Comparison of ENCODE assay signal across 8 cellular contexts in genomic region chr20:63738687-63739128, GRCh38. TPM values are rescaled to one million over a fixed set of nuclear protein-coding genes. Genes with fewer than 3 reads are reported as not detected.
DNase-seq lines count a peak whose midpoint lies in the region; ATAC-seq and TF ChIP-seq lines count a peak whose summit lies in the region.
"Had no signal": no experiment of that assay in that cellular context is flagged by ENCODE, and none has a peak within 500 bp of the region (broad histone marks: within the 10 kb centered on the region; RNA-seq: fewer than 3 reads in every experiment).

No MANE protein-coding gene starts in this region.

- no peak overlapping the region for H3K14ac ChIP-seq in H9 (ENCODE audit: insufficient read depth, low read length)

- H3K79me2 ChIP-seq in H9 (ENCODE audit: insufficient read depth, low read length): no peaks in the 10 kb centered on the region

- H3K36me3 Mint-ChIP-seq in H9 (ENCODE audit: insufficient read depth in 1 of 3, low read depth in 3 of 3): peaks cover 5 to 19% (median 13%) of the 10 kb centered on the region in 3 experiments; a peak in 6 of 7 replicates
- H3K36me3 Mint-ChIP-seq in naive thymus-derived CD8-positive, alpha-beta T cell: peaks cover 0 to 18% (median 0%) of the 10 kb centered on the region in 3 donors

- no peak overlapping the region for H4K91ac ChIP-seq in H9 (ENCODE audit: insufficient read length, low read depth, low read length)

- H3K4me1 ChIP-seq in H9 (ENCODE audit: insufficient read depth, low read length): no peaks in the 10 kb centered on the region

- H3K79me1 ChIP-seq in H9 (ENCODE audit: insufficient read depth, low read depth, low read length, poor library complexity, severe bottlenecking): no peaks in the 10 kb centered on the region

- H3K27me3 ChIP-seq in H9 (ENCODE audit: insufficient read depth, low read length): no peaks in the 10 kb centered on the region

- no peak overlapping the region for H3K9ac ChIP-seq in H9 (ENCODE audit: extremely low read depth, insufficient read length, low read length)

- H3K27ac ChIP-seq in H9 (ENCODE audit: insufficient read length, low read depth, low read length): no peak overlapping the region

- peaks cover 9% of the 10 kb centered on the region for H3K23me2 ChIP-seq in H9 (ENCODE audit: insufficient read length, low read depth, low read length, poor library complexity, severe bottlenecking)

- H3K56ac ChIP-seq in H9 (ENCODE audit: insufficient read length, low read depth, low read length): no peak overlapping the region

- H2AFZ ChIP-seq in H9 (ENCODE audit: low read length): no peak overlapping the region

- no peak overlapping the region for H3K27ac Mint-ChIP-seq in H9
- peak overlapping the region in 5 of 10 donors; percentile 27 to 67 (median 52) for H3K27ac Mint-ChIP-seq in naive thymus-derived CD8-positive, alpha-beta T cell

- no peak overlapping the region for H2AK5ac ChIP-seq in H9 (ENCODE audit: insufficient read length, low read length)

- H3K4ac ChIP-seq in H9 (ENCODE audit: low read depth, low read length): no peak overlapping the region

- no peaks in the 10 kb centered on the region; the same call in 1 of the 2 replicates for H3K27me3 Mint-ChIP-seq in H9 (ENCODE audit: low read depth)
- no peaks in the 10 kb centered on the region for H3K27me3 Mint-ChIP-seq in naive thymus-derived CD8-positive, alpha-beta T cell

- DNase-seq in H9 (peak; percentile 79), T-helper 9 cell (peak; percentile 34), epithelial cell of proximal tubule (ENCODE audit: low read depth) (no peak), NCI-H1694 (lab: John Stamatoyannopoulos, UW) (no peak)
- DNase-seq in naive thymus-derived CD8-positive, alpha-beta T cell: peak in 6 of 10 donors; percentile 26 to 53 (median 45)

- peak overlapping the region; percentile 14 to 17; a peak in 2 of 5 replicates for H3K4me3 Mint-ChIP-seq in H9
- peak overlapping the region in 9 of 10 donors; percentile 14 to 95 (median 66) for H3K4me3 Mint-ChIP-seq in naive thymus-derived CD8-positive, alpha-beta T cell

- H2BK20ac ChIP-seq in H9 (ENCODE audit: low read depth, low read length, poor library complexity, severe bottlenecking): no peak overlapping the region

- no peak for ATAC-seq in naive thymus-derived CD8-positive, alpha-beta T cell
- ATAC-seq in HG02884 (IDR thresholded peaks at IDR 0.05; ENCODE audit: unreplicated experiment) (no peak), GM19351 (IDR thresholded peaks at IDR 0.05; ENCODE audit: unreplicated experiment) (no peak)

- H4K5ac ChIP-seq in H9 (ENCODE audit: insufficient read length, low read depth, low read length): no peak overlapping the region

- peak overlapping the region; percentile 38 for H3K4me3 ChIP-seq in epithelial cell of proximal tubule (ENCODE audit: low read depth, low read length)

- H3K9me3 ChIP-seq in H9 (ENCODE audit: control insufficient read depth, low read depth, low read length): no peaks in the 10 kb centered on the region

- no peak overlapping the region for H3K18ac ChIP-seq in H9 (ENCODE audit: insufficient read length, low read depth, low read length)

- H2BK15ac ChIP-seq in H9 (ENCODE audit: low read depth, low read length): no peak overlapping the region

- H3K4me2 ChIP-seq in H9 (ENCODE audit: insufficient read depth, insufficient read length, low read length): peak overlapping the region; percentile 37

- H4K8ac ChIP-seq in H9 (replicated peaks; ENCODE audit: insufficient read length, low read depth, low read length): no peak overlapping the region

- POLR2A ChIA-PET in naive thymus-derived CD8-positive, alpha-beta T cell (lab: Charles Lee): interaction anchor here (0.6 to 10.0 kb wide), 15 partner anchors 11 to 324 kb away, joined by 3 to 162 read pairs (median 6); partner anchors contain the start of genes ARFRP1, GMEB2, STMN3 and TCEA2

- no peak for TF ChIP-seq CTCF in H9 (conservative IDR thresholded peaks at IDR 0.05)
- no peak for TF ChIP-seq CTCF in epithelial cell of proximal tubule (conservative IDR thresholded peaks at IDR 0.05; ENCODE audit: low read depth, low read length)

- no CpG with 5 or more reads among the region's 26 CpGs for WGBS in H9 (ENCODE audit: extremely low coverage, insufficient read length, low lambda C conversion rate)

- no peaks in the 10 kb centered on the region for H3K9me3 Mint-ChIP-seq in H9
- no peaks in the 10 kb centered on the region for H3K9me3 Mint-ChIP-seq in naive thymus-derived CD8-positive, alpha-beta T cell

- no peaks in the 10 kb centered on the region for H4K20me1 ChIP-seq in H9 (ENCODE audit: control insufficient read depth, insufficient read depth, insufficient read length)

- H2BK5ac ChIP-seq in H9 (ENCODE audit: insufficient read length, low read length): no peak overlapping the region

- no peak overlapping the region for H2BK12ac ChIP-seq in H9 (ENCODE audit: insufficient read length, low read depth, low read length)

- H3K23ac ChIP-seq in H9 (ENCODE audit: insufficient read length, low read depth, low read length): no peak overlapping the region

- no peak overlapping the region for H2BK120ac ChIP-seq in H9 (ENCODE audit: low read depth, low read length, poor library complexity, severe bottlenecking)

- peaks cover 0 to 2% of the 10 kb centered on the region in 2 experiments; a peak in 1 of 4 replicates for H3K4me1 Mint-ChIP-seq in H9
- H3K4me1 Mint-ChIP-seq in naive thymus-derived CD8-positive, alpha-beta T cell: peaks cover 17 to 27% (median 25%) of the 10 kb centered on the region in 4 donors

- no peak overlapping the region for H3T11ph ChIP-seq in H9 (ENCODE audit: low read length)

RNA-seq across cellular contexts. Expression of gene SLC2A4RG, which starts 0.9 kb away (rescaled TPM):
- total RNA-seq in H9 (2021) (37.9 and 43.9 TPM in 2 replicates), epithelial cell of proximal tubule (91.5 and 91.9 TPM in 2 replicates)
- total RNA-seq in naive thymus-derived CD8-positive, alpha-beta T cell: 100 to 1,000 TPM; 124 to 134 TPM
- polyA plus RNA-seq in naive thymus-derived CD8-positive, alpha-beta T cell: 1 to 10 TPM; 3.8 to 4.8 (median 4.7) TPM

RNA-seq across cellular contexts. Expression of gene LIME1, which starts 2.2 kb away (rescaled TPM):
- 12.8 and 13.5 TPM in 2 replicates for total RNA-seq in H9 (2021)
- total RNA-seq in epithelial cell of proximal tubule: 6.5 and 19.1 TPM in 2 replicates
- 100 to 1,000 TPM in 1 of 2 experiments, 10 to 100 TPM in 1; 95.0 to 104 TPM for total RNA-seq in naive thymus-derived CD8-positive, alpha-beta T cell
- 100 to 1,000 TPM; 255 to 292 (median 282) TPM for polyA plus RNA-seq in naive thymus-derived CD8-positive, alpha-beta T cell

RNA-seq across cellular contexts. Expression of gene ZGPAT, which starts 30.9 kb away (rescaled TPM):
- total RNA-seq in H9 (2021) (25.5 and 27.6 TPM in 2 replicates), epithelial cell of proximal tubule (36.5 and 57.2 TPM in 2 replicates)
- total RNA-seq in naive thymus-derived CD8-positive, alpha-beta T cell: 10 to 100 TPM; 52.6 to 53.9 TPM
- polyA plus RNA-seq in naive thymus-derived CD8-positive, alpha-beta T cell: 10 to 100 TPM; 42.3 to 73.8 (median 47.1) TPM

RNA-seq across cellular contexts. Expression of gene ARFRP1, which starts 30.9 kb away (rescaled TPM):
- total RNA-seq in H9 (2021): 39.5 and 42.7 TPM in 2 replicates
- total RNA-seq in epithelial cell of proximal tubule: 42.1 and 49.0 TPM in 2 replicates
- total RNA-seq in naive thymus-derived CD8-positive, alpha-beta T cell: 100 to 1,000 TPM; 106 to 108 TPM
- polyA plus RNA-seq in naive thymus-derived CD8-positive, alpha-beta T cell: 10 to 100 TPM; 60.1 to 92.1 (median 80.9) TPM

RNA-seq across cellular contexts. Expression of gene TNFRSF6B, which starts 42.3 kb away (rescaled TPM):
- total RNA-seq in H9 (2021) (0.86 TPM in 1 of 2 replicates, not detected in the other), epithelial cell of proximal tubule (509 and 817 TPM in 2 replicates)
- total RNA-seq in naive thymus-derived CD8-positive, alpha-beta T cell: 1 to 10 TPM in 1 of 2 experiments, under 1 TPM in 1; 0.96 to 1.1 TPM
- under 1 TPM in 2 of 3 donors, not detected in 1; 0.22 to 0.84 TPM for polyA plus RNA-seq in naive thymus-derived CD8-positive, alpha-beta T cell
- total RNA-seq: mononuclear cell had no signal

Comparison
In these comparisons a context has a peak if more than half of its experiments do, and no peak if none do; other contexts are left out.
1. DNase-seq: peak in H9 (single experiment), T-helper 9 cell (single experiment) and naive thymus-derived CD8-positive, alpha-beta T cell (6 of 10); none in epithelial cell of proximal tubule (single experiment) and NCI-H1694 (single experiment).